ENCODE assay signal across 24 cellular contexts in the genomic region with DNA sequence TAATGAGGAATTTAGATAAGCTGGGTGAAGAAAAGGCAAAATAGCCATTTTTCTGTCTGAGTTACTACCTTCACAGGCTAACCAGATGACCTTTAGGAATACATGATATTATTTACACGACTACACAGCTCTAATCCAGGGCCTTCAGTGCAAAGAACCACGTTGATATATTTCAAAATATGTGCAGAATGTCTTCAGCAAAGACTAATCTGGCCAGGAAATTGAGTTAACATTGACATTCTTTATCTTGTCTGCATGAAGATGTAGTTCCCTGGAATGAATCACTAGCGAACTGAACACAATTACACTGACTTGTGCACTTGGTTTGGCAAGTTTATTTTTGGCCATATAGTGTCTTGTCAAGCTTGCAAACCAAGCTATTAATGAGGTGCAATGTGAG. TPM values are rescaled to one million over a fixed set of nuclear protein-coding genes. Genes with fewer than 3 reads are reported as not detected.
DNase-seq lines count a peak whose midpoint lies in the region; ATAC-seq and TF ChIP-seq lines count a peak whose summit lies in the region.
"Had no signal": no experiment of that assay in that cellular context is flagged by ENCODE, and none has a peak within 500 bp of the region (broad histone marks: within the 10 kb centered on the region; RNA-seq: fewer than 3 reads in every experiment).

No MANE protein-coding gene starts in this region.

- intact Hi-C loops in cardiac septum (cut with DNase I) (no loop called here), testis (cut with DNase I; ENCODE audit: low total_unique reads) (no loop called here)

- no peaks in the 10 kb centered on the region for H3K9me3 ChIP-seq in cardiac muscle cell (ENCODE audit: low read depth)
- H3K9me3 ChIP-seq in mesenchymal stem cell (ENCODE audit: control insufficient read depth, low read length), result no peaks in the 10 kb centered on the region
- no peaks in the 10 kb centered on the region for H3K9me3 ChIP-seq in testis
- H3K9me3 ChIP-seq: BLaER1, colonic mucosa had no signal

- H4K8ac ChIP-seq in mesenchymal stem cell (ENCODE audit: low read length), result no peak overlapping the region

- H3K27ac ChIP-seq in cardiac muscle cell (peak overlapping the region; percentile 55), mesenchymal stem cell (ENCODE audit: low read length, poor library complexity, severe bottlenecking) (no peak overlapping the region), testis (peak overlapping the region; percentile 57 to 74)
- H3K27ac ChIP-seq: BLaER1, colonic mucosa had no signal

- DNase-seq in cardiac muscle cell (ENCODE audit: low read depth in 1 of 2, low spot score in 1 of 2) (peak in 1 of 2 donors; percentile 22), cardiac septum (ENCODE audit: low spot score) (no peak), choroid plexus epithelial cell (ENCODE audit: low read depth) (peak; percentile 65), mesenchymal stem cell (peak; percentile 34), testis (no peak), SW480 (ENCODE audit: low spot score) (no peak), NCI-H1092 treated with DMSO at 0.1 percent for 48 hours (lab: John Stamatoyannopoulos, UW) (no peak)
- DNase-seq: 8988T; activated B cell treated with CpG ODN at 0.5 μM for 24 hours; activated CD4-positive, alpha-beta memory T cell treated with anti-CD3 and anti-CD28 coated beads for 36 hours; activated naive CD4-positive, alpha-beta T cell treated with anti-CD3 and anti-CD28 coated beads, Interleukin-2, amount 10 ng/mL, durations not matched to agents 7 days and 5 days; activated T-cell treated with anti-CD3 and anti-CD28 coated beads for 4 hours; colonic mucosa; foreskin fibroblast; hypothalamus; natural killer cell; NCI-H1105; NCI-H446 treated with DMSO at 0.1 percent for 48 hours; posterior cingulate gyrus; stimulated activated CD4-positive, alpha-beta T cell treated with anti-CD3 and anti-CD28 coated beads, Interleukin-2, amount 100 ng/mL, for 48 hours; T1000 had no signal

- no peak overlapping the region for H3K9ac ChIP-seq in mesenchymal stem cell (ENCODE audit: low read length)
- H3K9ac ChIP-seq: BLaER1 had no signal

- no peak overlapping the region for H2AK5ac ChIP-seq in mesenchymal stem cell (ENCODE audit: low read length, severe bottlenecking)

- ATAC-seq in GM19395 (IDR thresholded peaks at IDR 0.05; ENCODE audit: unreplicated experiment), result no peak
- ATAC-seq: natural killer cell had no signal

- H3K4me1 ChIP-seq in cardiac muscle cell (ENCODE audit: low read depth), result peaks cover 30% of the 10 kb centered on the region
- peaks cover 5% of the 10 kb centered on the region for H3K4me1 ChIP-seq in mesenchymal stem cell (ENCODE audit: control insufficient read depth, insufficient read depth, low read depth, low read length)
- peaks cover 19% of the 10 kb centered on the region for H3K4me1 ChIP-seq in testis
- H3K4me1 ChIP-seq: colonic mucosa had no signal

- no peak overlapping the region for H3K14ac ChIP-seq in mesenchymal stem cell (ENCODE audit: low read length in 2 of 2)

- no peak overlapping the region for H2AFZ ChIP-seq in mesenchymal stem cell (ENCODE audit: low read depth, low read length)

- H3K23ac ChIP-seq in mesenchymal stem cell (ENCODE audit: low read length in 2 of 2), result no peak overlapping the region

- no peak overlapping the region for H3K4ac ChIP-seq in mesenchymal stem cell (ENCODE audit: low read depth in 1 of 2, low read length in 2 of 2)

- H2BK120ac ChIP-seq in mesenchymal stem cell (ENCODE audit: low read depth, low read length), result peak overlapping the region; percentile 38

- H3K36me3 ChIP-seq in cardiac muscle cell (no peaks in the 10 kb centered on the region), mesenchymal stem cell (ENCODE audit: control insufficient read depth in 1 of 2, insufficient read depth in 2 of 2, low read depth in 1 of 2, low read length in 2 of 2) (peaks cover 3 to 42% of the 10 kb centered on the region in 2 experiments), testis (ENCODE audit: low read depth, missing control alignments) (peaks cover under 1% of the 10 kb centered on the region)
- H3K36me3 ChIP-seq: colonic mucosa had no signal

- H3K79me1 ChIP-seq in mesenchymal stem cell (replicated peaks; ENCODE audit: low read length, poor library complexity, severe bottlenecking), result no peaks in the 10 kb centered on the region

- H3K27me3 ChIP-seq in cardiac muscle cell, result no peaks in the 10 kb centered on the region
- H3K27me3 ChIP-seq in mesenchymal stem cell (ENCODE audit: control insufficient read depth in 1 of 2, insufficient read depth in 1 of 2, low read length in 2 of 2), result no peaks in the 10 kb centered on the region
- H3K27me3 ChIP-seq in testis, result no peaks in the 10 kb centered on the region
- H3K27me3 ChIP-seq: BLaER1, colonic mucosa had no signal

- no peak overlapping the region for H2BK5ac ChIP-seq in mesenchymal stem cell (ENCODE audit: low read depth, low read length, poor library complexity, severe bottlenecking)

- H3K18ac ChIP-seq in mesenchymal stem cell (ENCODE audit: low read depth in 1 of 2, low read length in 2 of 2), result no peak overlapping the region

- no peak overlapping the region for H3K4me2 ChIP-seq in mesenchymal stem cell (ENCODE audit: low read length, poor library complexity, severe bottlenecking)
- H3K4me2 ChIP-seq: BLaER1 had no signal

- no peak overlapping the region for H2BK12ac ChIP-seq in mesenchymal stem cell (ENCODE audit: low read length in 2 of 2)

- no peak for TF ChIP-seq POLR2A in testis (IDR thresholded peaks at IDR 0.05)

- no peak overlapping the region for H2BK15ac ChIP-seq in mesenchymal stem cell (ENCODE audit: low read depth, poor library complexity, severe bottlenecking)

- no peak overlapping the region for H3K4me3 ChIP-seq in cardiac muscle cell
- no peak overlapping the region for H3K4me3 ChIP-seq in choroid plexus epithelial cell (ENCODE audit: low read depth, low read length)
- H3K4me3 ChIP-seq in mesenchymal stem cell (ENCODE audit: insufficient read depth in 1 of 2, low read depth in 1 of 2, low read length in 2 of 2), result no peak overlapping the region
- H3K4me3 ChIP-seq in testis, result no peak overlapping the region
- H3K4me3 ChIP-seq: BLaER1, colonic mucosa, skin epidermis had no signal

- no peak for TF ChIP-seq CTCF in cardiac muscle cell (IDR thresholded peaks at IDR 0.05; ENCODE audit: low read depth, low read length)
- no peak for TF ChIP-seq CTCF in choroid plexus epithelial cell (conservative IDR thresholded peaks at IDR 0.05; ENCODE audit: low read depth, low read length)
- TF ChIP-seq CTCF in testis (IDR thresholded peaks at IDR 0.05), result no peak

- H4K91ac ChIP-seq in mesenchymal stem cell (ENCODE audit: low read length), result no peak overlapping the region

- WGBS in mesenchymal stem cell, result 25% methylated on average over 2 of the region's 3 CpGs
- WGBS in testis, 2 donors, result 31 to 59% methylated on average over 3 of the region's 3 CpGs

RNA-seq across cellular contexts. Expression of gene PDHB, which starts 41.4 kb away (rescaled TPM):
- total RNA-seq in cardiac muscle cell (260 and 584 TPM in 2 replicates), cardiac septum (174 TPM), testis (100 to 1,000 TPM in 1 of 2 donors, 10 to 100 TPM in 1; 98.0 to 126 TPM)
- polyA plus RNA-seq in cardiac muscle cell (247 and 266 TPM in 2 replicates), testis (ENCODE audit: insufficient read depth, low read depth, low replicate concordance) (94.0 TPM)
- 71.9 TPM for polyA plus RNA-seq in mesenchymal stem cell (2013, experiment 1 of 2)
- 76.5 TPM for polyA plus RNA-seq in mesenchymal stem cell (2013, experiment 2 of 2)

RNA-seq across cellular contexts. Expression of gene PXK, which starts 59.5 kb away (rescaled TPM):
- total RNA-seq in cardiac muscle cell (19.3 and 26.8 TPM in 2 replicates), cardiac septum (10.8 TPM), testis (10 to 100 TPM; 29.3 to 31.3 TPM)
- polyA plus RNA-seq in cardiac muscle cell (18.1 and 30.7 TPM in 2 replicates), testis (ENCODE audit: insufficient read depth, low read depth, low replicate concordance) (28.8 TPM)
- polyA plus RNA-seq in mesenchymal stem cell (2013, experiment 1 of 2), result 35.4 TPM
- 33.7 TPM for polyA plus RNA-seq in mesenchymal stem cell (2013, experiment 2 of 2)

Comparison
In these comparisons a context has a peak if more than half of its experiments do, and no peak if none do; other contexts are left out.
1. DNase-seq: peak in choroid plexus epithelial cell (single experiment) and mesenchymal stem cell (single experiment); none in cardiac septum (single experiment), testis (single experiment), SW480 (single experiment) and NCI-H1092 treated with DMSO at 0.1 percent for 48 hours (single experiment).